ENCODE assay signal across 12 cellular contexts in the genomic region with DNA sequence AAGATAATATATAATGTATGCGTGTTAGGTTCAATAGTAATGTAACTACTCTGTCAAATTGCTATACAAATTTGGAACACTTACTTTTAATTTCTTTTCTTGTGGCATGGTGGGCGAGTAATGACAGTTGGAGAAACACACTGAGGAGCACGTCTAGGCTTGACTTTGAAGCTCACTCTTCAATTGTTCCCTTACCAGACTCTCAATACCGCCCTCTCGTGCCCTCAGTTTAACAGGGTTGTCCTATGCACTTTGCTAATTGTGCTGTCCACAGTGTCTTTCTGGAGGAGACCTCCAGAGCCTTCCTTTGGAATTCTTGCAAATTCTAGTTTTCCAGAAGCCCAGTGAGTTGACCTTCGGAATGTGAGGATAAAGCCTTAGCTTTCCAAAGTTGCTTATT.
DNase-seq lines count a peak whose midpoint lies in the region; FAIRE-seq and TF ChIP-seq lines count a peak whose summit lies in the region.
"Had no signal": no experiment of that assay in that cellular context is flagged by ENCODE, and none has a peak within 500 bp of the region (broad histone marks: within the 10 kb centered on the region; RNA-seq: fewer than 3 reads in every experiment).

No MANE protein-coding gene starts in this region.

- peaks cover 4% of the 10 kb centered on the region for H3K27me3 Mint-ChIP-seq in activated CD4-positive, alpha-beta memory T cell treated with anti-CD3 and anti-CD28 coated beads for 36 hours

- H3K27ac ChIP-seq in RWPE1: no peak overlapping the region

- TF ChIP-seq CTCF in bronchial epithelial cell (IDR thresholded peaks at IDR 0.05; ENCODE audit: insufficient read depth, low read length, severe bottlenecking) (peak; percentile 37), retinal pigment epithelial cell (conservative IDR thresholded peaks at IDR 0.05; ENCODE audit: low read depth, low read length) (peak; percentile 19), RWPE1 (conservative IDR thresholded peaks at IDR 0.05; ENCODE audit: low read depth) (no peak)

- no peak overlapping the region for H3K27ac Mint-ChIP-seq in activated CD4-positive, alpha-beta memory T cell treated with anti-CD3 and anti-CD28 coated beads for 36 hours

- no peaks in the 10 kb centered on the region for H3K27me3 ChIP-seq in bronchial epithelial cell (ENCODE audit: control insufficient read depth, insufficient read depth, low read length)

- no peaks in the 10 kb centered on the region for H3K9me3 Mint-ChIP-seq in activated CD4-positive, alpha-beta memory T cell treated with anti-CD3 and anti-CD28 coated beads for 36 hours
- H3K9me3 Mint-ChIP-seq: activated T-cell treated with anti-CD3 and anti-CD28 coated beads, Interleukin-2, amount 50 U/mL, for 4 hours had no signal

- FAIRE-seq in bronchial epithelial cell (lab: Jason Lieb, UNC): no peak

- no peaks in the 10 kb centered on the region for H3K4me1 Mint-ChIP-seq in activated CD4-positive, alpha-beta memory T cell treated with anti-CD3 and anti-CD28 coated beads for 36 hours (ENCODE audit: low read depth)
- H3K4me1 Mint-ChIP-seq: CD4-positive, CD25-positive, alpha-beta regulatory T cell had no signal

- intact Hi-C loops in activated CD4-positive, alpha-beta memory T cell treated with anti-CD3 and anti-CD28 coated beads for 36 hours (cut with micrococcal nuclease): no loop called here

- POLR2A ChIA-PET in RWPE1 (lab: Yijun Ruan, JAX; ENCODE audit: low non-redundant PET): no interaction called here
- POLR2A ChIA-PET in activated CD4-positive, alpha-beta memory T cell treated with anti-CD3 and anti-CD28 coated beads for 36 hours (lab: Charles Lee): no interaction called here

- CTCF ChIA-PET in RWPE1 (lab: Yijun Ruan, JAX): interaction anchor here (1.3 kb wide), 1 partner anchor 523 kb away, joined by 4 read pairs; no protein-coding TSS in a partner anchor
- CTCF ChIA-PET in activated CD4-positive, alpha-beta memory T cell treated with anti-CD3 and anti-CD28 coated beads for 36 hours (lab: Charles Lee): interaction anchor here (0.6 to 0.7 kb wide), 2 partner anchors 333 to 822 kb away, joined by 3 read pairs; no protein-coding TSS in a partner anchor

- no peak overlapping the region for H3K4me3 Mint-ChIP-seq in activated CD4-positive, alpha-beta memory T cell treated with anti-CD3 and anti-CD28 coated beads for 36 hours
- H3K4me3 Mint-ChIP-seq: activated T-cell treated with anti-CD3 and anti-CD28 coated beads, Interleukin-2, amount 50 U/mL, for 4 hours; CD4-positive, CD25-positive, alpha-beta regulatory T cell had no signal

- no peaks in the 10 kb centered on the region for H3K36me3 ChIP-seq in bronchial epithelial cell (ENCODE audit: control insufficient read depth, insufficient read depth, low read length)

- H3K36me3 Mint-ChIP-seq in activated CD4-positive, alpha-beta memory T cell treated with anti-CD3 and anti-CD28 coated beads for 36 hours: no peaks in the 10 kb centered on the region
- H3K36me3 Mint-ChIP-seq: CD4-positive, CD25-positive, alpha-beta regulatory T cell had no signal

- peak; percentile 51 for DNase-seq in NCI-H82 (lab: John Stamatoyannopoulos, UW)
- DNase-seq in NCI-H82 treated with DMSO at 0.1 percent for 48 hours (lab: John Stamatoyannopoulos, UW; ENCODE audit: unreplicated experiment): no peak
- DNase-seq in NAMALWA (ENCODE audit: low spot score): peak; percentile 51
- DNase-seq in bronchial epithelial cell (ENCODE audit: low read depth): peak; percentile 24
- no peak for DNase-seq in retinal pigment epithelial cell (ENCODE audit: low read depth)
- DNase-seq in RWPE1 (ENCODE audit: low spot score): no peak
- DNase-seq in NCI-H1048 (lab: John Stamatoyannopoulos, UW): no peak
- DNase-seq in activated CD4-positive, alpha-beta memory T cell treated with anti-CD3 and anti-CD28 coated beads for 36 hours: no peak
- DNase-seq: activated T-cell treated with anti-CD3 and anti-CD28 coated beads, Interleukin-2, amount 50 U/mL, for 4 hours; CD4-positive, CD25-positive, alpha-beta regulatory T cell; left cardiac atrium; stimulated activated naive CD4-positive, alpha-beta T cell had no signal

- no peak overlapping the region for H3K4me3 ChIP-seq in bronchial epithelial cell (ENCODE audit: low read depth, low read length)
- H3K4me3 ChIP-seq in retinal pigment epithelial cell (ENCODE audit: low read length): no peak overlapping the region

Comparison
In these comparisons a context has a peak if more than half of its experiments do, and no peak if none do; other contexts are left out.
1. DNase-seq: peak in NCI-H82 (single experiment), NAMALWA (single experiment) and bronchial epithelial cell (single experiment); none in NCI-H82 treated with DMSO at 0.1 percent for 48 hours (single experiment), retinal pigment epithelial cell (single experiment), RWPE1 (single experiment), NCI-H1048 (single experiment) and activated CD4-positive, alpha-beta memory T cell treated with anti-CD3 and anti-CD28 coated beads for 36 hours (single experiment).